Comparison of ENCODE assay signal across 17 cellular contexts in genomic region chr5:51272957-51273356, GRCh38.
"Had no signal": no experiment of that assay in that cellular context is flagged by ENCODE, and none has a peak within 500 bp of the region (broad histone marks: within the 10 kb centered on the region; RNA-seq: fewer than 3 reads in every experiment).

No MANE protein-coding gene starts in this region.

- ATAC-seq: left colon; left ventricle myocardium superior; psoas muscle; right lobe of liver; stimulated activated effector memory CD8-positive, alpha-beta T cell treated with anti-CD3 and anti-CD28 coated beads, Interleukin-12 subunit alpha, Interleukin-12 subunit beta, amount 100 ng/mL, for 72 hours; stimulated activated naive CD8-positive, alpha-beta T cell treated with anti-CD3 and anti-CD28 coated beads, Interleukin-15, Interleukin-2, amounts not matched to agents 100 U/mL and 50 U/mL, for 24 hours had no signal

- DNase-seq: dorsolateral prefrontal cortex; effector CD8-positive, alpha-beta T cell; foreskin melanocyte; head of caudate nucleus; left colon; left ventricle myocardium superior; mesenchymal stem cell; naive B cell; psoas muscle; retina; right lobe of liver; stimulated activated CD4-positive, alpha-beta T cell treated with anti-CD3 and anti-CD28 coated beads, Interleukin-4, amount 100 ng/mL, for 1 hour; stimulated activated CD8-positive, alpha-beta memory T cell treated with anti-CD3 and anti-CD28 coated beads, Interleukin-4, amount 100 ng/mL, for 48 hours; stimulated activated naive CD8-positive, alpha-beta T cell treated with anti-CD3 and anti-CD28 coated beads, Interleukin-15, Interleukin-2, amounts not matched to agents 100 U/mL and 50 U/mL, for 24 hours; tibial artery; upper lobe of left lung had no signal
